Comparison of ENCODE assay signal across 2 cellular contexts in the genomic region with DNA sequence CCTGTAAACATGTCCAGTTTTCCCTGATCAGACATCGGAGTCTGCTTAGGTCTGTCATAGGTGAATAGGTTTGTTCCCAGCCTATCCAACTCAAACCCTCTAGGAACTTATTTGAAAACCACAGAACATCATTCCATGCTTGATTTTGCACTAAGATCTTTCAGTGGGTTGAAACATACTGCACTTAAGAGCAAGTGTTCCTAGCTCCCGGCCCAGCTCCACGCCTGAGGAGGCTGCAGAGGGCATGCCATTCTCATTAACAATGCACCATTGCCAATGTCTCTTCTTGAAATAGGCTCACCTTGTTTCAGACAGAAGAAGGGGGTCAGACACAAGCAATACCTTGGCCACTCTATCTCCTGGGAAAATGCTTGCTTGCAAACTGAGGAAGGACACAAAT.
TF ChIP-seq lines count a peak whose summit lies in the region.

No MANE protein-coding gene starts in this region.

TF ChIP-seq in IMR-90, 13 proteins besides CTCF, POLR2A, EP300 and RAD21:
- no peak for TF ChIP-seq NFE2L2 (IDR thresholded peaks at IDR 0.05; ENCODE audit: low read depth, low read length)
- no peak for TF ChIP-seq RCOR1 (IDR thresholded peaks at IDR 0.05; ENCODE audit: insufficient replicate concordance, low read length)
- no peak for TF ChIP-seq FOS (IDR thresholded peaks at IDR 0.05; ENCODE audit: low read depth, low read length)
- no peak for TF ChIP-seq CHD1 (IDR thresholded peaks at IDR 0.05; ENCODE audit: low read depth, low read length)
- no peak for TF ChIP-seq MXI1 (IDR thresholded peaks at IDR 0.05; ENCODE audit: borderline replicate concordance, low read depth, low read length)

TF ChIP-seq in HepG2, 621 proteins besides CTCF, POLR2A, EP300 and RAD21:
- no peak for TF ChIP-seq RFX3 (CRISPR knock-in tag; IDR thresholded peaks at IDR 0.05)
- no peak for TF ChIP-seq HNRNPUL1 (IDR thresholded peaks at IDR 0.05; ENCODE audit: low read depth, low read length)
- no peak for TF ChIP-seq SRSF9 (IDR thresholded peaks at IDR 0.05; ENCODE audit: borderline replicate concordance, insufficient read depth, low read depth, low read length, poor library complexity, severe bottlenecking)
- TF ChIP-seq KLF9 (CRISPR knock-in tag; IDR thresholded peaks at IDR 0.05; ENCODE audit: low read depth): no peak
- TF ChIP-seq, protein P1, sequence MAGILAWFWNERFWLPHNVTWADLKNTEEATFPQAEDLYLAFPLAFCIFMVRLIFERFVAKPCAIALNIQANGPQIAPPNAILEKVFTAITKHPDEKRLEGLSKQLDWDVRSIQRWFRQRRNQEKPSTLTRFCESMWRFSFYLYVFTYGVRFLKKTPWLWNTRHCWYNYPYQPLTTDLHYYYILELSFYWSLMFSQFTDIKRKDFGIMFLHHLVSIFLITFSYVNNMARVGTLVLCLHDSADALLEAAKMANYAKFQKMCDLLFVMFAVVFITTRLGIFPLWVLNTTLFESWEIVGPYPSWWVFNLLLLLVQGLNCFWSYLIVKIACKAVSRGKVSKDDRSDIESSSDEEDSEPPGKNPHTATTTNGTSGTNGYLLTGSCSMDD (CRISPR knock-in tag; IDR thresholded peaks at IDR 0.05): no peak
- no peak for TF ChIP-seq PPARG (CRISPR knock-in tag; conservative IDR thresholded peaks at IDR 0.05)
- TF ChIP-seq NONO (IDR thresholded peaks at IDR 0.05): no peak
- no peak for TF ChIP-seq NONO (CRISPR knock-in tag; conservative IDR thresholded peaks at IDR 0.05)
TF ChIP-seq in HepG2: peak in this region for 0.
